ENCODE assay signal across 9 cellular contexts in genomic region chr15:66862111-66862815, GRCh38.
DNase-seq lines count a peak whose midpoint lies in the region; ATAC-seq and TF ChIP-seq lines count a peak whose summit lies in the region.
"Had no signal": no experiment of that assay in that cellular context is flagged by ENCODE, and none has a peak within 500 bp of the region (broad histone marks: within the 10 kb centered on the region; RNA-seq: fewer than 3 reads in every experiment).

No MANE protein-coding gene starts in this region.

- POLR2A ChIA-PET in Panc1 (lab: Charles Lee) = interaction anchor here (0.6 kb wide), 1 partner anchor 31 kb away, joined by 4 read pairs; no protein-coding TSS in a partner anchor

- ATAC-seq in Panc1 (peak; percentile 58), upper lobe of right lung (no peak)

- H3K9me3 ChIP-seq in Panc1 (ENCODE audit: control insufficient read depth, insufficient read depth, low read depth, low read length) (no peaks in the 10 kb centered on the region), fibroblast of lung (ENCODE audit: control insufficient read depth, insufficient read depth, low read depth, low read length) (no peaks in the 10 kb centered on the region), upper lobe of right lung (no peaks in the 10 kb centered on the region)
- H3K9me3 ChIP-seq: mucosa of descending colon had no signal

- no peaks in the 10 kb centered on the region for H3K79me2 ChIP-seq in fibroblast of lung (ENCODE audit: control insufficient read depth, insufficient read depth, low read length)

- DNase-seq in activated CD8-positive, alpha-beta memory T cell treated with anti-CD3 and anti-CD28 coated beads for 24 hours = peak; percentile 44
- no peak for DNase-seq in activated CD8-positive, alpha-beta memory T cell treated with anti-CD3 and anti-CD28 coated beads, Interleukin-2, amount 50 U/mL, for 4 hours
- DNase-seq in Panc1 (ENCODE audit: low read depth, low spot score) = no peak
- no peak for DNase-seq in fibroblast of lung (ENCODE audit: low read depth in 2 of 2)
- DNase-seq in type B pancreatic cell (ENCODE audit: extremely low spot score, unreplicated experiment) = peak; percentile 36
- no peak for DNase-seq in stimulated activated CD4-positive, alpha-beta T cell treated with anti-CD3 and anti-CD28 coated beads, Interleukin-1b, Interleukin-23, amount 100 ng/mL, for 48 hours
- DNase-seq in upper lobe of right lung = no peak
- no peak for DNase-seq in LoVo (ENCODE audit: low spot score)

- H3K9me3 Mint-ChIP-seq in type B pancreatic cell = no peaks in the 10 kb centered on the region

- H3K27ac ChIP-seq in Panc1 (ENCODE audit: low read length) = peak overlapping the region; percentile 90
- H3K27ac ChIP-seq in fibroblast of lung (ENCODE audit: insufficient read depth, low read length) = peak overlapping the region; percentile 19
- no peak overlapping the region for H3K27ac ChIP-seq in upper lobe of right lung

- TF ChIP-seq CTCF in Panc1 (IDR thresholded peaks at IDR 0.05) = no peak
- no peak for TF ChIP-seq CTCF in fibroblast of lung (conservative IDR thresholded peaks at IDR 0.05 in 1 of 2, IDR thresholded peaks at IDR 0.05 in 1 of 2; ENCODE audit: low read depth in 1 of 2, low read length in 2 of 2)
- TF ChIP-seq CTCF in type B pancreatic cell (conservative IDR thresholded peaks at IDR 0.05) = no peak
- no peak for TF ChIP-seq CTCF in upper lobe of right lung (IDR thresholded peaks at IDR 0.05)

- H3K4me1 ChIP-seq in Panc1 (ENCODE audit: control insufficient read depth, insufficient read depth, low read length) (peaks cover 63% of the 10 kb centered on the region), fibroblast of lung (ENCODE audit: control insufficient read depth, extremely low read depth, insufficient read depth, low read length) (peaks cover 17% of the 10 kb centered on the region), upper lobe of right lung (no peaks in the 10 kb centered on the region)

- H3K27ac Mint-ChIP-seq in type B pancreatic cell = peak overlapping the region; percentile 59

- H3K4me3 Mint-ChIP-seq in type B pancreatic cell = no peak overlapping the region

- H2AFZ ChIP-seq in fibroblast of lung (ENCODE audit: low read length) = no peak overlapping the region

- no peaks in the 10 kb centered on the region for H3K36me3 ChIP-seq in Panc1 (ENCODE audit: control insufficient read depth, insufficient read depth, low read length)
- H3K36me3 ChIP-seq in fibroblast of lung (ENCODE audit: control insufficient read depth, insufficient read depth, low read length) = no peaks in the 10 kb centered on the region
- no peaks in the 10 kb centered on the region for H3K36me3 ChIP-seq in upper lobe of right lung

- H3K36me3 Mint-ChIP-seq in type B pancreatic cell = no peaks in the 10 kb centered on the region

- no peak overlapping the region for H3K4me3 ChIP-seq in Panc1 (ENCODE audit: low read depth in 2 of 2, low read length in 2 of 2)
- no peak overlapping the region for H3K4me3 ChIP-seq in fibroblast of lung (replicated peaks in 1 of 4; ENCODE audit: control extremely low read depth in 1 of 4, insufficient read depth in 1 of 4, low read depth in 3 of 4, low read length in 4 of 4)
- no peak overlapping the region for H3K4me3 ChIP-seq in upper lobe of right lung
- H3K4me3 ChIP-seq: mucosa of descending colon had no signal

- H3K4me1 Mint-ChIP-seq in type B pancreatic cell (ENCODE audit: unreplicated experiment) = peaks cover 16% of the 10 kb centered on the region

- intact Hi-C loops in Panc1 (cut with micrococcal nuclease; ENCODE audit: unreplicated experiment) (loop anchor here (5.0 kb wide), 1 partner anchor 80 kb away; no protein-coding TSS in a partner anchor), upper lobe of right lung (cut with DNase I) (no loop called here)

- in situ Hi-C loops in Panc1 (cut with HindIII; ENCODE audit: low pct_unique_long_range_greater_than_20kb, low sequenced_read_pairs) = no loop called here

- H4K20me1 ChIP-seq in fibroblast of lung (ENCODE audit: control insufficient read depth, extremely low read depth, insufficient read depth, low read length) = no peaks in the 10 kb centered on the region

- BruUV-seq in Panc1 (replicated peaks; lab: Mats Ljungman, UMichigan) = no TSS peak

- no peak overlapping the region for H3K9ac ChIP-seq in fibroblast of lung (ENCODE audit: insufficient read depth, low read length)

- no peaks in the 10 kb centered on the region for H3K27me3 Mint-ChIP-seq in type B pancreatic cell

- CTCF ChIA-PET in Panc1 (lab: Charles Lee) = interaction anchor here (0.6 to 1.1 kb wide), 4 partner anchors 11 to 261 kb away, joined by 3 to 6 read pairs (median 3); no protein-coding TSS in a partner anchor

- no peak overlapping the region for H3K4me2 ChIP-seq in fibroblast of lung (ENCODE audit: extremely low read depth, insufficient read depth, low read length)

- H3K27me3 ChIP-seq in Panc1 (ENCODE audit: control insufficient read depth, insufficient read depth, low read length) = no peaks in the 10 kb centered on the region
- no peaks in the 10 kb centered on the region for H3K27me3 ChIP-seq in fibroblast of lung (ENCODE audit: control insufficient read depth, insufficient read depth, low read length)
- H3K27me3 ChIP-seq in upper lobe of right lung = no peaks in the 10 kb centered on the region

Comparison
In these comparisons a context has a peak if more than half of its experiments do, and no peak if none do; other contexts are left out.
1. DNase-seq: peak in activated CD8-positive, alpha-beta memory T cell treated with anti-CD3 and anti-CD28 coated beads for 24 hours (single experiment) and type B pancreatic cell (single experiment); none in activated CD8-positive, alpha-beta memory T cell treated with anti-CD3 and anti-CD28 coated beads, Interleukin-2, amount 50 U/mL, for 4 hours (single experiment), Panc1 (single experiment), fibroblast of lung (0 of 2), stimulated activated CD4-positive, alpha-beta T cell treated with anti-CD3 and anti-CD28 coated beads, Interleukin-1b, Interleukin-23, amount 100 ng/mL, for 48 hours (single experiment), upper lobe of right lung (single experiment) and LoVo (single experiment).